ENCODE assay signal across 13 cellular contexts in genomic region chr7:130844811-130845580, GRCh38.
DNase-seq lines count a peak whose midpoint lies in the region; ATAC-seq, FAIRE-seq and TF ChIP-seq lines count a peak whose summit lies in the region.
"Had no signal": no experiment of that assay in that cellular context is flagged by ENCODE, and none has a peak within 500 bp of the region (broad histone marks: within the 10 kb centered on the region; RNA-seq: fewer than 3 reads in every experiment).

No MANE protein-coding gene starts in this region.

- H3K27ac ChIP-seq in GM23338 (ENCODE audit: low read depth) (no peak overlapping the region), RWPE1 (peak overlapping the region; percentile 99), suprapubic skin (peak overlapping the region; percentile 72), thyroid gland (no peak overlapping the region), kidney (ENCODE audit: low read depth in 2 of 2, low read length in 2 of 2) (no peak overlapping the region)
- H3K27ac ChIP-seq: left lung had no signal

- no peaks in the 10 kb centered on the region; the same call in 2 of the 3 replicates for H3K9me3 Mint-ChIP-seq in GM23338
- H3K9me3 Mint-ChIP-seq: activated T-cell treated with anti-CD3 and anti-CD28 coated beads, Interleukin-2, amount 50 U/mL, for 4 hours; effector memory CD8-positive, alpha-beta T cell; neural crest cell had no signal

- no peak for TF ChIP-seq CTCF in GM23338 (conservative IDR thresholded peaks at IDR 0.05; ENCODE audit: low read depth in 2 of 2)
- no peak for TF ChIP-seq CTCF in RWPE1 (conservative IDR thresholded peaks at IDR 0.05; ENCODE audit: low read depth)
- no peak for TF ChIP-seq CTCF in fibroblast of mammary gland (conservative IDR thresholded peaks at IDR 0.05; ENCODE audit: control insufficient read depth, insufficient read depth, low read depth, low read length)
- no peak for TF ChIP-seq CTCF in suprapubic skin (IDR thresholded peaks at IDR 0.05)
- no peak for TF ChIP-seq CTCF in thyroid gland (IDR thresholded peaks at IDR 0.05)
- no peak for TF ChIP-seq CTCF in kidney (IDR thresholded peaks at IDR 0.05; ENCODE audit: borderline replicate concordance, extremely low read depth, insufficient read depth)

- no peak overlapping the region for H3K9ac ChIP-seq in kidney (ENCODE audit: low read length in 2 of 2)

- DNase-seq in GM23338 (ENCODE audit: low spot score), result no peak
- DNase-seq in RWPE1 (ENCODE audit: low spot score), result peak; percentile 72
- DNase-seq in fibroblast of mammary gland (ENCODE audit: low read depth), result peak; percentile 91
- no peak for DNase-seq in suprapubic skin (ENCODE audit: low spot score in 2 of 2)
- no peak for DNase-seq in COLO829 (ENCODE audit: low spot score)
- DNase-seq in thyroid gland, result no peak
- DNase-seq in kidney, result no peak
- DNase-seq: activated T-cell treated with anti-CD3 and anti-CD28 coated beads, Interleukin-2, amount 50 U/mL, for 4 hours; amygdala; DMS 273 treated with DMSO at 0.1 percent for 48 hours; effector memory CD8-positive, alpha-beta T cell; left lung had no signal

- no peaks in the 10 kb centered on the region for H3K36me3 Mint-ChIP-seq in GM23338 (ENCODE audit: low read depth)

- H3K4me1 Mint-ChIP-seq in GM23338, result no peaks in the 10 kb centered on the region; the same call in 2 of the 3 replicates
- H3K4me1 Mint-ChIP-seq: neural crest cell had no signal

- no peaks in the 10 kb centered on the region for H3K79me2 ChIP-seq in GM23338 (replicated peaks; ENCODE audit: insufficient read depth)

- H2AFZ ChIP-seq in GM23338, result peak overlapping the region; percentile 63; the same call in 1 of the 2 replicates

- 53% methylated on average over 11 of the region's 11 CpGs for WGBS in suprapubic skin
- WGBS in thyroid gland, 2 donors, result 76 to 83% methylated on average over 11 of the region's 11 CpGs

- H3K4me3 ChIP-seq in GM23338 (no peak overlapping the region), fibroblast of mammary gland (ENCODE audit: control insufficient read depth, low read depth, low read length) (peak overlapping the region; percentile 34), suprapubic skin (no peak overlapping the region), thyroid gland (replicated peaks in 1 of 3) (no peak overlapping the region), kidney (ENCODE audit: low read length in 2 of 2) (no peak overlapping the region)
- H3K4me3 ChIP-seq: left lung had no signal

- peaks cover 5% of the 10 kb centered on the region for H3K27me3 Mint-ChIP-seq in GM23338 (ENCODE audit: insufficient read depth, low read depth, poor library complexity)

- H4K20me1 ChIP-seq in GM23338 (replicated peaks; ENCODE audit: insufficient read depth), result no peaks in the 10 kb centered on the region

- POLR2A ChIA-PET in RWPE1 (lab: Yijun Ruan, JAX; ENCODE audit: low non-redundant PET), result no interaction called here

- H3K9me3 ChIP-seq in suprapubic skin (no peaks in the 10 kb centered on the region), thyroid gland (no peaks in the 10 kb centered on the region), kidney (ENCODE audit: control insufficient read depth in 1 of 2, low read length in 2 of 2) (no peaks in the 10 kb centered on the region)
- H3K9me3 ChIP-seq: left lung had no signal

- H3K4me2 ChIP-seq in GM23338, result no peak overlapping the region

- TF ChIP-seq POLR2A in suprapubic skin (IDR thresholded peaks at IDR 0.05), result no peak
- no peak for TF ChIP-seq POLR2A in thyroid gland (IDR thresholded peaks at IDR 0.05)

- intact Hi-C loops in thyroid gland (cut with DNase I), result no loop called here
- intact Hi-C loops in kidney (cut with DNase I), result no loop called here

- H3K4me1 ChIP-seq in GM23338 (ENCODE audit: insufficient read depth), result no peaks in the 10 kb centered on the region
- H3K4me1 ChIP-seq in suprapubic skin, result peaks cover 13% of the 10 kb centered on the region
- no peaks in the 10 kb centered on the region for H3K4me1 ChIP-seq in thyroid gland
- no peaks in the 10 kb centered on the region for H3K4me1 ChIP-seq in kidney (ENCODE audit: control insufficient read depth in 1 of 2, insufficient read depth in 1 of 2, low read depth in 1 of 2, low read length in 2 of 2)

- CTCF ChIA-PET in RWPE1 (lab: Yijun Ruan, JAX), result no interaction called here

- no peak overlapping the region for H3K27ac Mint-ChIP-seq in GM23338
- H3K27ac Mint-ChIP-seq: effector memory CD8-positive, alpha-beta T cell had no signal

- H3K36me3 ChIP-seq in GM23338 (ENCODE audit: insufficient read depth) (no peaks in the 10 kb centered on the region), suprapubic skin (no peaks in the 10 kb centered on the region), thyroid gland (no peaks in the 10 kb centered on the region), kidney (ENCODE audit: control insufficient read depth in 1 of 2, insufficient read depth in 2 of 2, low read length in 2 of 2) (no peaks in the 10 kb centered on the region)
- H3K36me3 ChIP-seq: left lung had no signal

- H3K4me3 Mint-ChIP-seq in GM23338, result no peak overlapping the region
- H3K4me3 Mint-ChIP-seq: activated T-cell treated with anti-CD3 and anti-CD28 coated beads, Interleukin-2, amount 50 U/mL, for 4 hours; effector memory CD8-positive, alpha-beta T cell; neural crest cell had no signal

- H3K27me3 ChIP-seq in GM23338 (ENCODE audit: insufficient read depth), result no peaks in the 10 kb centered on the region
- no peaks in the 10 kb centered on the region for H3K27me3 ChIP-seq in suprapubic skin
- H3K27me3 ChIP-seq in thyroid gland, result no peaks in the 10 kb centered on the region
- H3K27me3 ChIP-seq: left lung had no signal

- no peak for FAIRE-seq in kidney (lab: Jason Lieb, UNC)

- H3F3A ChIP-seq in GM23338 (replicated peaks; ENCODE audit: low read depth), result no peaks in the 10 kb centered on the region

- no peak for ATAC-seq in GM23338
- ATAC-seq: activated T-cell treated with anti-CD3 and anti-CD28 coated beads, Interleukin-2, amount 50 U/mL, for 4 hours; effector memory CD8-positive, alpha-beta T cell had no signal

- H3K9me2 ChIP-seq in GM23338 (ENCODE audit: insufficient read depth), result no peaks in the 10 kb centered on the region

- no peak for TF ChIP-seq EP300 in suprapubic skin (IDR thresholded peaks at IDR 0.05)

TF ChIP-seq in GM23338, 12 proteins besides CTCF, POLR2A, EP300 and RAD21 (continues in another document):
- TF ChIP-seq NANOG (IDR thresholded peaks at IDR 0.05; ENCODE audit: borderline replicate concordance), result no peak
- TF ChIP-seq ZNF114 (CRISPR knock-in tag; IDR thresholded peaks at IDR 0.05), result no peak
- TF ChIP-seq STAT1 (IDR thresholded peaks at IDR 0.05; ENCODE audit: unreplicated experiment), result no peak
- no peak for TF ChIP-seq ETS1 (IDR thresholded peaks at IDR 0.05)
- TF ChIP-seq EZH2 (IDR thresholded peaks at IDR 0.05; ENCODE audit: low read depth, unreplicated experiment), result no peak
- TF ChIP-seq CREB1 (CRISPR knock-in tag; IDR thresholded peaks at IDR 0.05; ENCODE audit: low read depth), result no peak

Comparison
In these comparisons a context has a peak if more than half of its experiments do, and no peak if none do; other contexts are left out.
1. DNase-seq: peak in RWPE1 (single experiment) and fibroblast of mammary gland (single experiment); none in GM23338 (single experiment), suprapubic skin (0 of 2), COLO829 (single experiment), thyroid gland (0 of 2) and kidney (single experiment).
2. H3K27ac ChIP-seq: peak in RWPE1 (single experiment) and suprapubic skin (single experiment); none in GM23338 (single experiment), thyroid gland (0 of 3) and kidney (0 of 2).